Comparison of ENCODE assay signal across 10 cellular contexts in genomic region chr3:193620650-193621049, GRCh38. TPM values are rescaled to one million over a fixed set of nuclear protein-coding genes. Genes with fewer than 3 reads are reported as not detected.
A peak's percentile ranks its signal among the peaks of the same experiment; 100 is the strongest.
DNase-seq lines count a peak whose midpoint lies in the region; ATAC-seq and TF ChIP-seq lines count a peak whose summit lies in the region.
"Had no signal": no experiment of that assay in that cellular context is flagged by ENCODE, and none has a peak within 500 bp of the region (broad histone marks: within the 10 kb centered on the region; RNA-seq: fewer than 3 reads in every experiment).

No MANE protein-coding gene starts in this region.

- intact Hi-C loops in posterior cingulate gyrus (cut with DNase I) (no loop called here), ascending aorta (cut with DNase I) (no loop called here)

- ATAC-seq in GM18870 (IDR thresholded peaks at IDR 0.05; ENCODE audit: unreplicated experiment) (peak; percentile 76), HG02885 (IDR thresholded peaks at IDR 0.05; ENCODE audit: poor library complexity, unreplicated experiment) (peak; percentile 89)
- ATAC-seq in activated naive CD8-positive, alpha-beta T cell treated with anti-CD3 and anti-CD28 coated beads, Interleukin-2, amount 50 U/mL, for 24 hours, result peak; percentile 59

- H3K36me3 ChIP-seq in ascending aorta, result peaks cover 7 to 31% of the 10 kb centered on the region in 2 donors

- peak; percentile 3 for DNase-seq in ACHN
- no peak for DNase-seq in activated naive CD8-positive, alpha-beta T cell treated with anti-CD3 and anti-CD28 coated beads, Interleukin-2, amount 50 U/mL, for 24 hours
- DNase-seq in posterior cingulate gyrus, result no peak
- no peak for DNase-seq in GM19238 (ENCODE audit: insufficient read length, low spot score)
- DNase-seq in ascending aorta (ENCODE audit: low spot score in 2 of 2), result no peak
- DNase-seq in stimulated activated CD4-positive, alpha-beta T cell treated with anti-CD3 and anti-CD28 coated beads, Interleukin-15, amount 100 ng/mL, for 24 hours, result no peak
- DNase-seq: Caco-2 had no signal

- H3K27ac Mint-ChIP-seq in activated naive CD8-positive, alpha-beta T cell treated with anti-CD3 and anti-CD28 coated beads, Interleukin-2, amount 50 U/mL, for 24 hours, result no peak overlapping the region

- H3K4me3 Mint-ChIP-seq in activated naive CD8-positive, alpha-beta T cell treated with anti-CD3 and anti-CD28 coated beads, Interleukin-2, amount 50 U/mL, for 24 hours, result no peak overlapping the region

- H3K27me3 Mint-ChIP-seq in activated naive CD8-positive, alpha-beta T cell treated with anti-CD3 and anti-CD28 coated beads, Interleukin-2, amount 50 U/mL, for 24 hours, result no peaks in the 10 kb centered on the region

- H3K4me3 ChIP-seq in ascending aorta, result no peak overlapping the region
- H3K4me3 ChIP-seq: cardiac muscle cell had no signal

- no peak for TF ChIP-seq CTCF in ascending aorta (IDR thresholded peaks at IDR 0.05)

- H3K9me3 Mint-ChIP-seq in activated naive CD8-positive, alpha-beta T cell treated with anti-CD3 and anti-CD28 coated beads, Interleukin-2, amount 50 U/mL, for 24 hours, result no peaks in the 10 kb centered on the region

- in situ Hi-C loops in ACHN (cut with HindIII; ENCODE audit: low pct_ligation_motif_present, low pct_unique_long_range_greater_than_20kb, low sequenced_read_pairs), result no loop called here

- no peak overlapping the region for H3K27ac ChIP-seq in ascending aorta
- H3K27ac ChIP-seq: cardiac muscle cell had no signal

- peaks cover 47% of the 10 kb centered on the region for H3K36me3 Mint-ChIP-seq in activated naive CD8-positive, alpha-beta T cell treated with anti-CD3 and anti-CD28 coated beads, Interleukin-2, amount 50 U/mL, for 24 hours (ENCODE audit: low read depth)

- H3K9me3 ChIP-seq in ascending aorta, result no peaks in the 10 kb centered on the region
- H3K9me3 ChIP-seq: Caco-2 had no signal

- H3K4me1 Mint-ChIP-seq in activated naive CD8-positive, alpha-beta T cell treated with anti-CD3 and anti-CD28 coated beads, Interleukin-2, amount 50 U/mL, for 24 hours, result peaks cover 8% of the 10 kb centered on the region

- H3K27me3 ChIP-seq in ascending aorta, result no peaks in the 10 kb centered on the region
- H3K27me3 ChIP-seq: cardiac muscle cell had no signal

- no peaks in the 10 kb centered on the region for H3K4me1 ChIP-seq in ascending aorta
- H3K4me1 ChIP-seq: Caco-2 had no signal

RNA-seq across cellular contexts. Expression of gene OPA1, which starts 27.6 kb away (rescaled TPM):
- 19.5 TPM for total RNA-seq in ascending aorta
